In genomic region chr18:49754866-49755265, GRCh38 we compare ENCODE assay signal across 17 cellular contexts.
"Had no signal": no experiment of that assay in that cellular context is flagged by ENCODE, and none has a peak within 500 bp of the region (broad histone marks: within the 10 kb centered on the region; RNA-seq: fewer than 3 reads in every experiment).

No MANE protein-coding gene starts in this region.

- H3K9me3 ChIP-seq: gastrocnemius medialis, pancreas had no signal

- H3K27me3 ChIP-seq: brain microvascular endothelial cell, gastrocnemius medialis, pancreas had no signal

- H3K4me1 Mint-ChIP-seq: stimulated activated naive B cell treated with anti-CD40 and anti-IgM and Interleukin-4, amounts not matched to agents 10 μg/mL and 1 μg/mL and 100 μg/mL, for 72 hours had no signal

- H3K36me3 Mint-ChIP-seq: natural killer cell; stimulated activated naive B cell treated with anti-CD40 and anti-IgM and Interleukin-4, amounts not matched to agents 10 μg/mL and 1 μg/mL and 100 μg/mL, for 72 hours; T-cell had no signal

- ATAC-seq: activated T-cell treated with anti-CD3 and anti-CD28 coated beads, Interleukin-2, amount 50 U/mL, for 4 hours; gastrocnemius medialis; natural killer cell; pancreas; sciatic nerve; stimulated activated naive B cell treated with anti-CD40 and anti-IgM and Interleukin-4, amounts not matched to agents 10 μg/mL and 1 μg/mL and 100 μg/mL, for 72 hours; T-cell had no signal

- H3K9me3 Mint-ChIP-seq: activated naive CD4-positive, alpha-beta T cell treated with anti-CD3 and anti-CD28 coated beads for 36 hours; activated T-cell treated with anti-CD3 and anti-CD28 coated beads, Interleukin-2, amount 50 U/mL, for 4 hours had no signal

- DNase-seq: activated CD4-positive, alpha-beta T cell treated with anti-CD3 and anti-CD28 coated beads, Interleukin-2, amount 10 ng/mL, durations not matched to agents 7 days and 5 days; activated CD8-positive, alpha-beta memory T cell treated with anti-CD3 and anti-CD28 coated beads, Interleukin-2, amount 50 U/mL, for 4 hours; activated naive CD4-positive, alpha-beta T cell treated with anti-CD3 and anti-CD28 coated beads for 36 hours; activated T-cell treated with anti-CD3 and anti-CD28 coated beads, Interleukin-2, amount 50 U/mL, for 4 hours; anterior cingulate cortex; brain microvascular endothelial cell; dermis blood vessel endothelial cell; effector memory CD4-positive, alpha-beta T cell; gastrocnemius medialis; mesenchymal stem cell; natural killer cell; pancreas; stimulated activated CD4-positive, alpha-beta T cell treated with anti-CD3 and anti-CD28 coated beads, Interleukin-4, amount 100 ng/mL, for 4 hours; stimulated activated naive B cell treated with anti-CD40 and anti-IgM and Interleukin-4, amounts not matched to agents 10 μg/mL and 1 μg/mL and 100 μg/mL, for 72 hours; T-cell had no signal

- H3K4me3 ChIP-seq: gastrocnemius medialis, pancreas, SK-N-MC had no signal

- H3K27ac ChIP-seq: brain microvascular endothelial cell, gastrocnemius medialis, pancreas, SK-N-MC had no signal

- H3K4me1 ChIP-seq: gastrocnemius medialis, pancreas had no signal

- H3K27ac Mint-ChIP-seq: activated CD4-positive, alpha-beta T cell treated with anti-CD3 and anti-CD28 coated beads, Interleukin-2, amount 10 ng/mL, durations not matched to agents 7 days and 5 days; activated naive CD4-positive, alpha-beta T cell treated with anti-CD3 and anti-CD28 coated beads for 36 hours; stimulated activated naive B cell treated with anti-CD40 and anti-IgM and Interleukin-4, amounts not matched to agents 10 μg/mL and 1 μg/mL and 100 μg/mL, for 72 hours; T-cell had no signal

- H3K36me3 ChIP-seq: brain microvascular endothelial cell, gastrocnemius medialis, pancreas had no signal

- H3K4me3 Mint-ChIP-seq: activated CD4-positive, alpha-beta T cell treated with anti-CD3 and anti-CD28 coated beads, Interleukin-2, amount 10 ng/mL, durations not matched to agents 7 days and 5 days; activated naive CD4-positive, alpha-beta T cell treated with anti-CD3 and anti-CD28 coated beads for 36 hours; activated T-cell treated with anti-CD3 and anti-CD28 coated beads, Interleukin-2, amount 50 U/mL, for 4 hours; natural killer cell; stimulated activated naive B cell treated with anti-CD40 and anti-IgM and Interleukin-4, amounts not matched to agents 10 μg/mL and 1 μg/mL and 100 μg/mL, for 72 hours; T-cell had no signal

- H3K27me3 Mint-ChIP-seq: activated CD4-positive, alpha-beta T cell treated with anti-CD3 and anti-CD28 coated beads, Interleukin-2, amount 10 ng/mL, durations not matched to agents 7 days and 5 days had no signal
